ENCODE assay signal across 1 cellular context in genomic region chr9:68685770-68686169, GRCh38.
TF ChIP-seq lines count a peak whose summit lies in the region.

No MANE protein-coding gene starts in this region.

TF ChIP-seq in HCT116, 20 proteins besides CTCF, POLR2A, EP300 and RAD21 (continued from another document):
- TF ChIP-seq, protein P1, sequence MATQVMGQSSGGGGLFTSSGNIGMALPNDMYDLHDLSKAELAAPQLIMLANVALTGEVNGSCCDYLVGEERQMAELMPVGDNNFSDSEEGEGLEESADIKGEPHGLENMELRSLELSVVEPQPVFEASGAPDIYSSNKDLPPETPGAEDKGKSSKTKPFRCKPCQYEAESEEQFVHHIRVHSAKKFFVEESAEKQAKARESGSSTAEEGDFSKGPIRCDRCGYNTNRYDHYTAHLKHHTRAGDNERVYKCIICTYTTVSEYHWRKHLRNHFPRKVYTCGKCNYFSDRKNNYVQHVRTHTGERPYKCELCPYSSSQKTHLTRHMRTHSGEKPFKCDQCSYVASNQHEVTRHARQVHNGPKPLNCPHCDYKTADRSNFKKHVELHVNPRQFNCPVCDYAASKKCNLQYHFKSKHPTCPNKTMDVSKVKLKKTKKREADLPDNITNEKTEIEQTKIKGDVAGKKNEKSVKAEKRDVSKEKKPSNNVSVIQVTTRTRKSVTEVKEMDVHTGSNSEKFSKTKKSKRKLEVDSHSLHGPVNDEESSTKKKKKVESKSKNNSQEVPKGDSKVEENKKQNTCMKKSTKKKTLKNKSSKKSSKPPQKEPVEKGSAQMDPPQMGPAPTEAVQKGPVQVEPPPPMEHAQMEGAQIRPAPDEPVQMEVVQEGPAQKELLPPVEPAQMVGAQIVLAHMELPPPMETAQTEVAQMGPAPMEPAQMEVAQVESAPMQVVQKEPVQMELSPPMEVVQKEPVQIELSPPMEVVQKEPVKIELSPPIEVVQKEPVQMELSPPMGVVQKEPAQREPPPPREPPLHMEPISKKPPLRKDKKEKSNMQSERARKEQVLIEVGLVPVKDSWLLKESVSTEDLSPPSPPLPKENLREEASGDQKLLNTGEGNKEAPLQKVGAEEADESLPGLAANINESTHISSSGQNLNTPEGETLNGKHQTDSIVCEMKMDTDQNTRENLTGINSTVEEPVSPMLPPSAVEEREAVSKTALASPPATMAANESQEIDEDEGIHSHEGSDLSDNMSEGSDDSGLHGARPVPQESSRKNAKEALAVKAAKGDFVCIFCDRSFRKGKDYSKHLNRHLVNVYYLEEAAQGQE (IDR thresholded peaks at IDR 0.05; ENCODE audit: low read depth), result no peak
- TF ChIP-seq CEBPB (IDR thresholded peaks at IDR 0.05; ENCODE audit: low read depth) (no peak), FOSL1 (IDR thresholded peaks at IDR 0.05; ENCODE audit: low read depth) (no peak), EGR1 (IDR thresholded peaks at IDR 0.05; ENCODE audit: low read depth) (no peak), SIN3A (IDR thresholded peaks at IDR 0.05; ENCODE audit: low read depth) (no peak), ELF1 (IDR thresholded peaks at IDR 0.05; ENCODE audit: borderline replicate concordance, low read depth) (no peak), JUND (IDR thresholded peaks at IDR 0.05) (no peak), POLR2AphosphoS5 (IDR thresholded peaks at IDR 0.05; ENCODE audit: low read depth, low read length) (no peak)
